9 cellular contexts compared by ENCODE assay signal in genomic region chr2:61978522-61978921, GRCh38.
A peak's percentile ranks its signal among the peaks of the same experiment; 100 is the strongest.
DNase-seq lines count a peak whose midpoint lies in the region; ATAC-seq lines count a peak whose summit lies in the region.
"Had no signal": no experiment of that assay in that cellular context is flagged by ENCODE, and none has a peak within 500 bp of the region (broad histone marks: within the 10 kb centered on the region; RNA-seq: fewer than 3 reads in every experiment).

No MANE protein-coding gene starts in this region.

- H3K9me3 ChIP-seq in HAP-1, result no peaks in the 10 kb centered on the region

- H3K27me3 ChIP-seq in HAP-1 (ENCODE audit: low read depth), result no peaks in the 10 kb centered on the region

- H3K4me1 ChIP-seq in HAP-1, result 0 out of 2 replicates have a peak, but pooled peaks cover 4% of the 10 kb centered on the region

- DNase-seq in COLO829 (ENCODE audit: low spot score) (peak; percentile 65), HAP-1 (ENCODE audit: low spot score in 2 of 2) (peak; percentile 35), RPMI8226 (peak; percentile 88), left lobe of liver (ENCODE audit: low spot score) (peak; percentile 57)
- no peak for DNase-seq in stimulated activated CD4-positive, alpha-beta T cell treated with anti-CD3 and anti-CD28 coated beads, Interleukin-15, amount 100 ng/mL, for 24 hours
- no peak for DNase-seq in activated CD4-positive, CD25-positive, alpha-beta regulatory T cell treated with anti-CD3 and anti-CD28 coated beads, Interleukin-2, amount 50 U/mL, for 72 hours
- DNase-seq: stimulated activated CD8-positive, alpha-beta memory T cell treated with anti-CD3 and anti-CD28 coated beads, Interleukin-4, amount 100 ng/mL, for 48 hours had no signal

- no peak overlapping the region for H3K4me3 ChIP-seq in HAP-1

- no peaks in the 10 kb centered on the region for H3K36me3 ChIP-seq in HAP-1 (replicated peaks)

- ATAC-seq in left lobe of liver (peak; percentile 94), HG03439 (IDR thresholded peaks at IDR 0.05; ENCODE audit: unreplicated experiment) (no peak), esophagus mucosa (no peak)

- in situ Hi-C loops in HAP-1 (cut with MboI; ENCODE audit: low sequenced_read_pairs), result no loop called here

Comparison
In these comparisons a context has a peak if more than half of its experiments do, and no peak if none do; other contexts are left out.
1. DNase-seq: peak in COLO829 (single experiment), HAP-1 (2 of 2), RPMI8226 (single experiment) and left lobe of liver (single experiment); none in stimulated activated CD4-positive, alpha-beta T cell treated with anti-CD3 and anti-CD28 coated beads, Interleukin-15, amount 100 ng/mL, for 24 hours (single experiment) and activated CD4-positive, CD25-positive, alpha-beta regulatory T cell treated with anti-CD3 and anti-CD28 coated beads, Interleukin-2, amount 50 U/mL, for 72 hours (single experiment).